ENCODE assay signal across 14 cellular contexts in the genomic region with DNA sequence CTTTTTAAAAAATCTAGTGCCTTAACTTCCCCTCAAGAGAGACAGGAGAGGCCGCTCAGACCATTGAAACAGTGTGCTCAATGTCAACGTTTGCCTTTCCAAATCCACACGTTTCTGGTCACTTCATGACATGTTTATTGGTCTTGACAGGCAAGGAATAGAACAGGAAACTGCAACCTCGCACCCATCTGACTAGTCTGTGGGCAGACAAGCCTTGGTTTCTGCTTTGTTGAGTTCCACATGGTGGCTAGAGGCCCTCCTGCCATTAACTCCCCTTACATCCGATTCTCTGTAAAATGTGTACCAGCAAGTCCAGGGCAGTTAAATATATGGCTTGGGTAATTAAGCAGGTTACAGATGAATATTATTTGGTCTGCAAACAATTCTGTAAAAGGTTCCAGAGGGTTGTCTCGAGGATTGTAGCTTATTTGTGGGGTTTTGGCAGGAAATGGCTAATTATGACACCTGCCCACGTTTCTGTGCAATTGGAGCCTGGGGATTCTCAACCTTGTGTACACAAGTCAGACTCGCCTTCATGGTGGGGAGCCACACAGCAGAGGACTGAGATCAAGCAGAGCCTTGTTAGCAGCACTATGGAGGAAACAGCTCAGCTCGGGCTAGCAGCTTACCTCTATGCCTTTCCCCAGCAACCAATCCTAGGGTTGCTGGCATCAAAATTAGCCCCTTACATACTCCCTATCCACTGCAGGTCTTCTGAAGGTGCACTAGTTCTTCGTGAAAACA.
"Had no signal": no experiment of that assay in that cellular context is flagged by ENCODE, and none has a peak within 500 bp of the region (broad histone marks: within the 10 kb centered on the region; RNA-seq: fewer than 3 reads in every experiment).

No MANE protein-coding gene starts in this region.

- H3K27ac Mint-ChIP-seq: activated CD4-positive, alpha-beta memory T cell treated with anti-CD3 and anti-CD28 coated beads for 36 hours; activated CD8-positive, alpha-beta memory T cell treated with anti-CD3 and anti-CD28 coated beads, Interleukin-2, amount 10 ng/mL, durations not matched to agents 7 days and 5 days; activated T-helper 2 cell treated with anti-CD3 and anti-CD28 coated beads, Interferon-gamma antibody, Interleukin-2, Interleukin-4, amounts not matched to agents 10 μg/mL and 5 μg/mL and 100 μg/mL, durations not matched to agents 14 hours and 24 hours and 36 hours; stimulated activated naive CD8-positive, alpha-beta T cell treated with anti-CD3 and anti-CD28 coated beads, Interleukin-15, amount 100 ng/mL, for 72 hours; type B pancreatic cell had no signal

- H3K27me3 ChIP-seq: gastroesophageal sphincter had no signal

- H3K9me3 Mint-ChIP-seq: activated T-helper 2 cell treated with anti-CD3 and anti-CD28 coated beads, Interferon-gamma antibody, Interleukin-2, Interleukin-4, amounts not matched to agents 10 μg/mL and 5 μg/mL and 100 μg/mL, durations not matched to agents 14 hours and 24 hours and 36 hours; stimulated activated naive CD8-positive, alpha-beta T cell treated with anti-CD3 and anti-CD28 coated beads, Interleukin-15, amount 100 ng/mL, for 72 hours; type B pancreatic cell had no signal

- H3K27me3 Mint-ChIP-seq: activated CD4-positive, alpha-beta memory T cell treated with anti-CD3 and anti-CD28 coated beads for 36 hours; activated CD8-positive, alpha-beta memory T cell treated with anti-CD3 and anti-CD28 coated beads, Interleukin-2, amount 10 ng/mL, durations not matched to agents 7 days and 5 days had no signal

- H3K4me1 ChIP-seq: gastroesophageal sphincter, pancreas had no signal

- ATAC-seq: activated CD8-positive, alpha-beta memory T cell treated with anti-CD3 and anti-CD28 coated beads, Interleukin-2, amount 10 ng/mL, durations not matched to agents 7 days and 5 days; gastroesophageal sphincter; left lobe of liver; stimulated activated naive CD8-positive, alpha-beta T cell treated with anti-CD3 and anti-CD28 coated beads, Interleukin-15, amount 100 ng/mL, for 72 hours had no signal

- H3K4me1 Mint-ChIP-seq: activated CD8-positive, alpha-beta memory T cell treated with anti-CD3 and anti-CD28 coated beads, Interleukin-2, amount 10 ng/mL, durations not matched to agents 7 days and 5 days; stimulated activated naive CD8-positive, alpha-beta T cell treated with anti-CD3 and anti-CD28 coated beads, Interleukin-15, amount 100 ng/mL, for 72 hours had no signal

- H3K4me3 Mint-ChIP-seq: activated CD4-positive, alpha-beta memory T cell treated with anti-CD3 and anti-CD28 coated beads for 36 hours; activated CD8-positive, alpha-beta memory T cell treated with anti-CD3 and anti-CD28 coated beads, Interleukin-2, amount 10 ng/mL, durations not matched to agents 7 days and 5 days; stimulated activated naive CD8-positive, alpha-beta T cell treated with anti-CD3 and anti-CD28 coated beads, Interleukin-15, amount 100 ng/mL, for 72 hours; type B pancreatic cell had no signal

- H3K27ac ChIP-seq: gastroesophageal sphincter, pancreas, VCaP had no signal

- H3K36me3 ChIP-seq: gastroesophageal sphincter, pancreas had no signal

- H3K9me3 ChIP-seq: gastroesophageal sphincter, pancreas had no signal

- H3K36me3 Mint-ChIP-seq: activated CD4-positive, alpha-beta memory T cell treated with anti-CD3 and anti-CD28 coated beads for 36 hours; activated CD8-positive, alpha-beta memory T cell treated with anti-CD3 and anti-CD28 coated beads, Interleukin-2, amount 10 ng/mL, durations not matched to agents 7 days and 5 days; type B pancreatic cell had no signal

- H3K4me3 ChIP-seq: gastroesophageal sphincter, pancreas had no signal

- DNase-seq: activated CD4-positive, alpha-beta memory T cell treated with anti-CD3 and anti-CD28 coated beads for 36 hours; activated CD8-positive, alpha-beta memory T cell treated with anti-CD3 and anti-CD28 coated beads, Interleukin-2, amount 10 ng/mL, durations not matched to agents 7 days and 5 days; activated naive CD4-positive, alpha-beta T cell treated with anti-CD3 and anti-CD28 coated beads, Interleukin-2, amount 50 U/mL, for 16 hours; activated T-cell treated with anti-CD3 and anti-CD28 coated beads, Interleukin-2, amount 50 U/mL, for 1 hour; mammary epithelial cell; pancreas; stimulated activated CD4-positive, alpha-beta T cell treated with anti-CD3 and anti-CD28 coated beads, Interleukin-1b, Interleukin-23, amount 100 ng/mL, for 48 hours; stimulated activated naive CD8-positive, alpha-beta T cell treated with anti-CD3 and anti-CD28 coated beads, Interleukin-15, amount 100 ng/mL, for 72 hours had no signal

- FAIRE-seq: endometrium, pancreas had no signal
